21 cellular contexts compared by ENCODE assay signal in the genomic region with DNA sequence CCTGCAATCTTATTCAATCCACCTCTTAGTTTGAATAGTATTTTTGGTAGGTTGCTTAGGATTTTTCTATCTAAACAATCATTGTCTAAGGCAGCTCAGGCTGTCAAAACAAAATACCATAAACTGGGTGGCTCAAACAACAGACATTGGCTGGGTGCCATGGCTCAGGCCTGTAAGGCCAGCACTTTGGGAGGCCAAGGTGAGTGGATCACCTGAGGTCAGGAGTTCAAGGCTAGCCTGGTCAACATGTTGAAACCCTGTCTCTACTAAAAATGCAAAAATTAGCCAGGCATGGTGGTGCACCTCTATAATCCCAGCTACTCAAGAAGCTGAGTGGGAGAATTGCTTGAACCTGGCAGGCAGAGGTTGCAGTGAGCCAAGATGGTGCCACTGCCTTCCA.
"Had no signal": no experiment of that assay in that cellular context is flagged by ENCODE, and none has a peak within 500 bp of the region (broad histone marks: within the 10 kb centered on the region; RNA-seq: fewer than 3 reads in every experiment).

No MANE protein-coding gene starts in this region.

- H3K9me3 ChIP-seq: MG63, SJSA1 had no signal

- H3K27ac ChIP-seq: SJSA1, SK-N-MC had no signal

- H3K4me1 ChIP-seq: SJSA1 had no signal

- H3K4me3 ChIP-seq: MG63, SJSA1, SK-N-MC had no signal

- DNase-seq: KBM-7, MG63, NCI-H1092, NCI-H1105 treated with DMSO at 0.1 percent for 48 hours, NCI-H1417 treated with DMSO at 0.1 percent for 48 hours, NCI-H146, NCI-H1694 treated with DMSO at 0.1 percent for 48 hours, NCI-H1930, NCI-H2081, NCI-H2107, NCI-H2227 treated with DMSO at 0.1 percent for 48 hours, NCI-H446, NCI-H510A, NCI-H524 treated with DMSO at 0.1 percent for 48 hours, NCI-H69, NCI-H774, Right ventricle myocardium superior, RPMI8226, SIG-M5 had no signal

- H3K27me3 ChIP-seq: MG63, SJSA1 had no signal

- H3K36me3 ChIP-seq: MG63, SJSA1 had no signal
